Comparison of ENCODE assay signal across 35 cellular contexts in the genomic region with DNA sequence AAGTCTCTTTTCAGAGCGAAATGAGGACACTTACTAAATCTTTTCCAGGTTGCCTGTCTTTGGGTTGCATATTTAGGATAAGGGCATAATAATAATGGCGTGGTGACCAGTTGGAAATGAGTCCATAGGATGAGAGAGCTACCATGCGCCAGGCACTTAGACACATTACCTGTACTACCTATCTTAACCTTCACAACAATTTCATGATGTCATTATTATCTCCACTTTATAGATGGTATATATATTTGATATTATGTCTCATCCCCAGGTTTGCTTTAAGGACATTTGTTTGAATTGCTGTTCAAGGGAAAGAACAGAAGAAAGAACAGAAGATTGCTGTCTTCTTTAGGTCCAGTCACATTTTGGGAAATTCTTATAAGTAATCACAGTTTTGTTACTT.
DNase-seq lines count a peak whose midpoint lies in the region; ATAC-seq, FAIRE-seq and TF ChIP-seq lines count a peak whose summit lies in the region.
"Had no signal": no experiment of that assay in that cellular context is flagged by ENCODE, and none has a peak within 500 bp of the region (broad histone marks: within the 10 kb centered on the region; RNA-seq: fewer than 3 reads in every experiment).

No MANE protein-coding gene starts in this region.

- no peak for TF ChIP-seq EP300 in HepG2 (IDR thresholded peaks at IDR 0.05; ENCODE audit: low read depth in 2 of 2, low read length in 2 of 2)
- no peak for TF ChIP-seq EP300 in HepG2 (CRISPR knock-in tag; IDR thresholded peaks at IDR 0.05; ENCODE audit: borderline replicate concordance)

- no peak overlapping the region for H2AK9ac ChIP-seq in IMR-90 (replicated peaks; ENCODE audit: low read depth, low read length, poor library complexity)

- dilution Hi-C loops in IMR-90 (cut with HindIII; ENCODE audit: low sequenced_read_pairs, unreplicated experiment): no loop called here

- H4K20me1 ChIP-seq in HepG2 (ENCODE audit: insufficient read depth, low read length) (no peaks in the 10 kb centered on the region), IMR-90 (ENCODE audit: insufficient read depth, low read length) (no peaks in the 10 kb centered on the region), osteoblast (ENCODE audit: insufficient read depth, low read length) (no peaks in the 10 kb centered on the region)
- H4K20me1 ChIP-seq: BLaER1; BLaER1 treated with 17β-estradiol and CSF1 and Interleukin-3, amounts not matched to agents 10 nM and 100 nM had no signal

- no peak overlapping the region for H3K4ac ChIP-seq in IMR-90 (ENCODE audit: low read depth, low read length)

- H3K4me3 ChIP-seq in HepG2 (replicated peaks in 1 of 3; ENCODE audit: insufficient read depth in 1 of 3, low read depth in 2 of 3, low read length in 3 of 3) (no peak overlapping the region), right lobe of liver (no peak overlapping the region), HEK293 (ENCODE audit: low read depth, low read length) (no peak overlapping the region), IMR-90 (ENCODE audit: insufficient read depth, low read depth, low read length) (no peak overlapping the region), osteoblast (ENCODE audit: insufficient read depth, low read length) (no peak overlapping the region), spleen (no peak overlapping the region)
- H3K4me3 ChIP-seq: A549; BLaER1; BLaER1 treated with 17β-estradiol and CSF1 and Interleukin-3, amounts not matched to agents 10 nM and 100 nM had no signal

- H3K4me1 ChIP-seq in HepG2 (ENCODE audit: insufficient read depth, low read length) (peaks cover 7% of the 10 kb centered on the region), right lobe of liver (no peaks in the 10 kb centered on the region), HEK293 (ENCODE audit: control insufficient read depth, insufficient read depth, low read length) (no peaks in the 10 kb centered on the region), IMR-90 (ENCODE audit: control insufficient read depth, insufficient read depth, low read length) (no peaks in the 10 kb centered on the region), osteoblast (ENCODE audit: insufficient read depth, low read length) (no peaks in the 10 kb centered on the region), spleen (no peaks in the 10 kb centered on the region)
- H3K4me1 ChIP-seq: A549; BE2C; BLaER1; BLaER1 treated with 17β-estradiol and CSF1 and Interleukin-3, amounts not matched to agents 10 nM and 100 nM; Caco-2 had no signal

- H2AK5ac ChIP-seq in IMR-90 (ENCODE audit: low read depth, low read length): peak overlapping the region; percentile 59; the same call in 1 of the 2 replicates

- H3K79me1 ChIP-seq in IMR-90 (ENCODE audit: low read depth in 1 of 2, low read length in 2 of 2): no peaks in the 10 kb centered on the region

- H2AFZ ChIP-seq in HepG2 (ENCODE audit: low read length): no peak overlapping the region
- no peak overlapping the region for H2AFZ ChIP-seq in IMR-90 (replicated peaks; ENCODE audit: low read length, poor library complexity)
- H2AFZ ChIP-seq in osteoblast (ENCODE audit: low read length): no peak overlapping the region

- H4K91ac ChIP-seq in IMR-90 (ENCODE audit: insufficient read depth, low read depth, low read length): no peak overlapping the region

- POLR2A ChIA-PET in HepG2 (lab: Yijun Ruan, JAX) (no interaction called here), HEK293 (lab: Yijun Ruan, JAX) (no interaction called here), IMR-90 (lab: Charles Lee; ENCODE audit: unreplicated experiment) (no interaction called here)

- H3K27me3 ChIP-seq in HepG2 (ENCODE audit: control insufficient read depth in 1 of 2, insufficient read depth in 2 of 2, low read length in 2 of 2) (no peaks in the 10 kb centered on the region), right lobe of liver (no peaks in the 10 kb centered on the region), IMR-90 (ENCODE audit: control insufficient read depth, insufficient read depth, low read length) (no peaks in the 10 kb centered on the region), osteoblast (ENCODE audit: insufficient read depth, low read length) (no peaks in the 10 kb centered on the region), spleen (replicated peaks in 1 of 7) (no peaks in the 10 kb centered on the region)
- H3K27me3 ChIP-seq: BE2C; BLaER1; BLaER1 treated with 17β-estradiol and CSF1 and Interleukin-3, amounts not matched to agents 10 nM and 100 nM had no signal

- H4K8ac ChIP-seq in IMR-90 (ENCODE audit: low read depth in 2 of 2, low read length in 2 of 2): no peak overlapping the region

- H3K23ac ChIP-seq in IMR-90 (ENCODE audit: low read depth, low read length): no peak overlapping the region

- TF ChIP-seq CTCF in HepG2 (CRISPR knock-in tag; IDR thresholded peaks at IDR 0.05) (no peak), right lobe of liver (IDR thresholded peaks at IDR 0.05) (no peak), HEK293 (tag by site-specific recombination; IDR thresholded peaks at IDR 0.05) (no peak), IMR-90 (conservative IDR thresholded peaks at IDR 0.05; ENCODE audit: low read depth, low read length) (no peak), osteoblast (IDR thresholded peaks at IDR 0.05; ENCODE audit: extremely low read depth, low read depth, low read length) (no peak), spleen (IDR thresholded peaks at IDR 0.05 in 8 of 11, conservative IDR thresholded peaks at IDR 0.05 in 3 of 11) (no peak)

- in situ Hi-C loops in HepG2 (cut with HindIII; ENCODE audit: extremely low pct_ligation_motif_present, low pct_unique_long_range_greater_than_20kb): no loop called here
- in situ Hi-C loops in IMR-90 (cut with MboI; ENCODE audit: low sequenced_read_pairs): no loop called here

- H2BK15ac ChIP-seq in IMR-90 (ENCODE audit: low read depth, low read length): no peak overlapping the region

- no peak overlapping the region for H2BK5ac ChIP-seq in IMR-90 (ENCODE audit: low read depth, low read length, poor library complexity, severe bottlenecking)

- H2BK20ac ChIP-seq in IMR-90 (ENCODE audit: low read depth, low read length): no peak overlapping the region

- WGBS in HepG2 (ENCODE audit: low lambda C conversion rate): 84% methylated on average over 3 of the region's 3 CpGs
- WGBS in right lobe of liver (ENCODE audit: insufficient coverage, low coverage, low lambda C conversion rate, missing lambda C conversion rate): 61% methylated on average over 2 of the region's 3 CpGs
- WGBS in IMR-90 (ENCODE audit: extremely low coverage in 2 of 2, insufficient read length in 1 of 2), 2 experiments: no CpG with 5 or more reads among the region's 3 CpGs
- 75 to 95% (median 90%) methylated on average over 3 of the region's 3 CpGs for WGBS in spleen, 5 donors

- H2BK120ac ChIP-seq in IMR-90 (ENCODE audit: low read depth, low read length): no peak overlapping the region

- CTCF ChIA-PET in HepG2 (lab: Yijun Ruan, JAX; ENCODE audit: low intra/inter-chr PET ratio, low total read pairs) (no interaction called here), HEK293 (lab: Yijun Ruan, JAX) (no interaction called here), IMR-90 (lab: Yijun Ruan, JAX) (no interaction called here)

- DNase-seq in HepG2 (ENCODE audit: low spot score): no peak
- DNase-seq in right lobe of liver: no peak
- DNase-seq in IMR-90: no peak
- peak; percentile 22 for DNase-seq in osteoblast (ENCODE audit: insufficient read length, low spot score, missing footprints)
- DNase-seq in dedifferentiated amniotic fluid mesenchymal stem cell (ENCODE audit: extremely low spot score): no peak
- DNase-seq in spleen: no peak
- DNase-seq in globus pallidus (ENCODE audit: low spot score): no peak
- DNase-seq: 8988T; ACHN; AML-193; BE2C; C1 segment of cervical spinal cord; Caco-2; Calu3; CD4-positive, alpha-beta memory T cell; CD4-positive, alpha-beta T cell; CD4-positive, CD25-positive, alpha-beta regulatory T cell; CD8-positive, alpha-beta memory T cell; CD8-positive, alpha-beta T cell; COR-L47; DMS 273 treated with DMSO at 0.1 percent for 48 hours; DMS153; DMS53; DMS79; DMS79 treated with DMSO at 0.1 percent for 48 hours; DND-41; EL had no signal

- no peak overlapping the region for H4K5ac ChIP-seq in IMR-90 (ENCODE audit: low read depth, low read length)

- no peak for FAIRE-seq in HepG2 (lab: Jason Lieb, UNC)
- FAIRE-seq: A204.1, A549, D721Med had no signal

- no peaks in the 10 kb centered on the region for H3K79me2 ChIP-seq in HepG2 (ENCODE audit: insufficient read depth, low read length)
- no peaks in the 10 kb centered on the region for H3K79me2 ChIP-seq in osteoblast (ENCODE audit: insufficient read depth, low read length)

- H3K18ac ChIP-seq in IMR-90 (ENCODE audit: low read depth, low read length): no peak overlapping the region

- no peak overlapping the region for H3K4me2 ChIP-seq in HepG2 (ENCODE audit: low read depth, low read length)
- H3K4me2 ChIP-seq in IMR-90 (ENCODE audit: low read depth, low read length): no peak overlapping the region
- H3K4me2 ChIP-seq in osteoblast (ENCODE audit: insufficient read depth, low read length): no peak overlapping the region
- H3K4me2 ChIP-seq: A549; BLaER1; BLaER1 treated with 17β-estradiol and CSF1 and Interleukin-3, amounts not matched to agents 10 nM and 100 nM had no signal

- H3K36me3 ChIP-seq in HepG2 (replicated peaks in 1 of 2; ENCODE audit: control insufficient read depth in 1 of 2, insufficient read depth in 2 of 2, low read length in 2 of 2): no peaks in the 10 kb centered on the region; a peak in 1 of 5 replicates
- H3K36me3 ChIP-seq in right lobe of liver: no peaks in the 10 kb centered on the region
- H3K36me3 ChIP-seq in HEK293 (ENCODE audit: control insufficient read depth in 2 of 2, insufficient read depth in 1 of 2, low read length in 2 of 2): no peaks in the 10 kb centered on the region
- H3K36me3 ChIP-seq in IMR-90 (ENCODE audit: control insufficient read depth, insufficient read depth, low read length): no peaks in the 10 kb centered on the region
- no peaks in the 10 kb centered on the region for H3K36me3 ChIP-seq in osteoblast (ENCODE audit: insufficient read depth, low read length)
- no peaks in the 10 kb centered on the region for H3K36me3 ChIP-seq in spleen
- H3K36me3 ChIP-seq: BE2C; BLaER1; BLaER1 treated with 17β-estradiol and CSF1 and Interleukin-3, amounts not matched to agents 10 nM and 100 nM had no signal

- TF ChIP-seq RAD21 in HepG2 (CRISPR knock-in tag; IDR thresholded peaks at IDR 0.05): no peak
- no peak for TF ChIP-seq RAD21 in IMR-90 (IDR thresholded peaks at IDR 0.05; ENCODE audit: low read length)

- intact Hi-C loops in HepG2 (cut with micrococcal nuclease; ENCODE audit: unreplicated experiment) (no loop called here), right lobe of liver (cut with DNase I) (no loop called here), IMR-90 (cut with micrococcal nuclease) (no loop called here), spleen (cut with DNase I; ENCODE audit: low total_unique reads) (no loop called here)

- H3K27ac ChIP-seq in HepG2 (ENCODE audit: extremely low read length, insufficient read depth, low read length) (no peak overlapping the region), right lobe of liver (no peak overlapping the region), HEK293 (ENCODE audit: extremely low read depth, low read depth, low read length) (no peak overlapping the region), IMR-90 (ENCODE audit: insufficient read depth, low read length) (no peak overlapping the region), osteoblast (ENCODE audit: low read depth, low read length) (no peak overlapping the region), spleen (no peak overlapping the region)
- H3K27ac ChIP-seq: 22Rv1; A549; BLaER1; BLaER1 treated with 17β-estradiol and CSF1 and Interleukin-3, amounts not matched to agents 10 nM and 100 nM; C4-2B had no signal

- H3K9me1 ChIP-seq in IMR-90 (ENCODE audit: insufficient read depth, low read length): no peaks in the 10 kb centered on the region

- ATAC-seq in HepG2 (no peak), right lobe of liver (no peak), IMR-90 (ENCODE audit: low read depth) (no peak)
- ATAC-seq: A549; CD8-positive, alpha-beta T cell had no signal

- H3K14ac ChIP-seq in IMR-90 (replicated peaks; ENCODE audit: low read depth, low read length): no peak overlapping the region

- H3K9ac ChIP-seq in HepG2 (ENCODE audit: insufficient read depth, low read depth, low read length) (no peak overlapping the region), IMR-90 (ENCODE audit: low read depth, low read length) (no peak overlapping the region)
- H3K9ac ChIP-seq: BLaER1; BLaER1 treated with 17β-estradiol and CSF1 and Interleukin-3, amounts not matched to agents 10 nM and 100 nM had no signal

- no peak overlapping the region for H3K56ac ChIP-seq in IMR-90 (ENCODE audit: extremely low read depth, insufficient read depth, low read length)

- TF ChIP-seq POLR2A in HepG2 (IDR thresholded peaks at IDR 0.05; ENCODE audit: insufficient read depth in 1 of 2, low read depth in 2 of 2, low read length in 2 of 2) (no peak), right lobe of liver (IDR thresholded peaks at IDR 0.05) (no peak), IMR-90 (IDR thresholded peaks at IDR 0.05; ENCODE audit: low read depth, low read length) (no peak), spleen (IDR thresholded peaks at IDR 0.05) (no peak)

- H3K9me3 ChIP-seq in HepG2 (ENCODE audit: low read length) (no peaks in the 10 kb centered on the region), right lobe of liver (no peaks in the 10 kb centered on the region), HEK293 (ENCODE audit: control insufficient read depth, insufficient read depth, low read depth, low read length) (no peaks in the 10 kb centered on the region), IMR-90 (ENCODE audit: control insufficient read depth, insufficient read depth, low read length) (no peaks in the 10 kb centered on the region), osteoblast (ENCODE audit: low read depth, low read length) (no peaks in the 10 kb centered on the region), spleen (peaks cover 0 to 4% (median 0%) of the 10 kb centered on the region in 8 donors)
- H3K9me3 ChIP-seq: A549, BE2C, Caco-2 had no signal

- BruUV-seq in HepG2 (replicated peaks; lab: Mats Ljungman, UMichigan) (no TSS peak), IMR-90 (replicated peaks; lab: Mats Ljungman, UMichigan) (no TSS peak)

Comparison
In these comparisons a context has a peak if more than half of its experiments do, and no peak if none do; other contexts are left out.
1. Of the 63 proteins assayed by ChIP-seq in both HepG2 and HEK293: peak only in HepG2: none; only in HEK293: ATF2; in both: none; in neither: 62.